ENCODE assay signal across 16 cellular contexts in genomic region chr20:61904456-61904855, GRCh38.
DNase-seq lines count a peak whose midpoint lies in the region; ATAC-seq and TF ChIP-seq lines count a peak whose summit lies in the region.
"Had no signal": no experiment of that assay in that cellular context is flagged by ENCODE, and none has a peak within 500 bp of the region (broad histone marks: within the 10 kb centered on the region; RNA-seq: fewer than 3 reads in every experiment).

No MANE protein-coding gene starts in this region.

- H3K14ac ChIP-seq in neuronal stem cell (ENCODE audit: low read length), result peak overlapping the region; percentile 59

- no peak overlapping the region for H3K4me2 ChIP-seq in neuronal stem cell (ENCODE audit: insufficient read depth, low read length, poor library complexity, severe bottlenecking)
- H3K4me2 ChIP-seq: GM23338 had no signal

- no peak overlapping the region for H3K4me3 ChIP-seq in heart right ventricle
- no peak overlapping the region for H3K4me3 ChIP-seq in neuronal stem cell (ENCODE audit: low read length in 2 of 2)
- H3K4me3 ChIP-seq: GM23338, HAP-1 had no signal

- H4K91ac ChIP-seq in neuronal stem cell (ENCODE audit: low read depth, low read length, poor library complexity), result no peak overlapping the region

- H3K9me3 ChIP-seq in heart right ventricle (no peaks in the 10 kb centered on the region), neuronal stem cell (replicated peaks in 1 of 2; ENCODE audit: control insufficient read depth in 2 of 2, insufficient read depth in 1 of 2, low read depth in 1 of 2, low read length in 2 of 2) (no peaks in the 10 kb centered on the region)
- H3K9me3 ChIP-seq: HAP-1 had no signal

- no peaks in the 10 kb centered on the region for H3K79me1 ChIP-seq in neuronal stem cell (ENCODE audit: low read depth, low read length)

- H2AFZ ChIP-seq in neuronal stem cell (ENCODE audit: low read length), result no peak overlapping the region
- H2AFZ ChIP-seq: GM23338 had no signal

- H2AK5ac ChIP-seq in neuronal stem cell (ENCODE audit: low read depth, low read length), result peak overlapping the region; percentile 5

- 81 to 83% methylated on average over 14 of the region's 14 CpGs for WGBS in heart right ventricle, 2 donors
- no CpG with 5 or more reads among the region's 14 CpGs for WGBS in neuronal stem cell (ENCODE audit: extremely low coverage in 2 of 2, insufficient read length in 2 of 2, insufficient replicate concordance in 1 of 2), 2 donors

- H2BK5ac ChIP-seq in neuronal stem cell (ENCODE audit: low read length), result no peak overlapping the region

- peak; percentile 14 for DNase-seq in left ventricle myocardium superior
- DNase-seq in heart right ventricle, result no peak
- DNase-seq in glutamatergic neuron, result peak; percentile 13
- DNase-seq in neuronal stem cell (ENCODE audit: low spot score), result no peak
- DNase-seq in NCI-H2081 (lab: John Stamatoyannopoulos, UW), result no peak
- DNase-seq: C1 segment of cervical spinal cord; Calu3; CD4-positive, alpha-beta memory T cell; COR-L47; DMS53; DMS79 treated with DMSO at 0.1 percent for 48 hours; GF-D8; HFFc6 had no signal

- H3K27me3 Mint-ChIP-seq in glutamatergic neuron (ENCODE audit: unreplicated experiment), result no peaks in the 10 kb centered on the region
- H3K27me3 Mint-ChIP-seq: CD4-positive, alpha-beta memory T cell had no signal

- H2BK120ac ChIP-seq in neuronal stem cell (ENCODE audit: low read depth, low read length), result no peak overlapping the region

- intact Hi-C loops in left ventricle myocardium superior (cut with micrococcal nuclease) (no loop called here), heart right ventricle (cut with DNase I) (no loop called here)

- no peak overlapping the region for H3K4ac ChIP-seq in neuronal stem cell (ENCODE audit: low read length)

- H3K36me3 Mint-ChIP-seq in glutamatergic neuron (ENCODE audit: unreplicated experiment), result no peaks in the 10 kb centered on the region
- H3K36me3 Mint-ChIP-seq: CD4-positive, alpha-beta memory T cell had no signal

- H3K4me1 Mint-ChIP-seq in glutamatergic neuron (ENCODE audit: low read depth, unreplicated experiment), result peaks cover 4% of the 10 kb centered on the region
- H3K4me1 Mint-ChIP-seq: GM23338 had no signal

- no peak overlapping the region for H2BK12ac ChIP-seq in neuronal stem cell (ENCODE audit: low read length)

- ATAC-seq in left ventricle myocardium superior, result no peak
- ATAC-seq in heart right ventricle, result no peak
- ATAC-seq in HG03175 (IDR thresholded peaks at IDR 0.05; ENCODE audit: unreplicated experiment), result no peak

- no peak overlapping the region for H4K8ac ChIP-seq in neuronal stem cell (ENCODE audit: low read depth, low read length)

- peak overlapping the region; percentile 61 for H2BK15ac ChIP-seq in neuronal stem cell (ENCODE audit: low read length)

- TF ChIP-seq CTCF in heart right ventricle (IDR thresholded peaks at IDR 0.05) (no peak), glutamatergic neuron (IDR thresholded peaks at IDR 0.05; ENCODE audit: partially characterized antibody, unreplicated experiment) (no peak)

- no peak overlapping the region for H3K4me3 Mint-ChIP-seq in glutamatergic neuron (ENCODE audit: unreplicated experiment)
- H3K4me3 Mint-ChIP-seq: CD4-positive, alpha-beta memory T cell; GM23338; HFFc6 had no signal

- peak overlapping the region; percentile 75 for H3K18ac ChIP-seq in neuronal stem cell (ENCODE audit: low read length)

- no peak overlapping the region for H3K23ac ChIP-seq in neuronal stem cell (ENCODE audit: low read depth, low read length, poor library complexity)

- H3K4me1 ChIP-seq in heart right ventricle, result no peaks in the 10 kb centered on the region
- H3K4me1 ChIP-seq in neuronal stem cell (ENCODE audit: control insufficient read depth in 2 of 2, insufficient read depth in 1 of 2, low read depth in 1 of 2, low read length in 2 of 2), result peaks cover 0 to 15% of the 10 kb centered on the region in 2 donors
- H3K4me1 ChIP-seq: HAP-1 had no signal

- H3K36me3 ChIP-seq in heart right ventricle (no peaks in the 10 kb centered on the region), neuronal stem cell (replicated peaks in 1 of 2; ENCODE audit: control insufficient read depth in 2 of 2, insufficient read depth in 2 of 2, low read length in 2 of 2) (no peaks in the 10 kb centered on the region)
- H3K36me3 ChIP-seq: HAP-1 had no signal

- no peak overlapping the region for H3K9ac ChIP-seq in neuronal stem cell (ENCODE audit: low read depth, low read length, poor library complexity)

- H3K27ac ChIP-seq in heart right ventricle (no peak overlapping the region), neuronal stem cell (replicated peaks; ENCODE audit: low read length) (no peak overlapping the region)

- H3K27me3 ChIP-seq in heart right ventricle (peaks cover 0 to 57% (median 28%) of the 10 kb centered on the region in 7 donors), neuronal stem cell (ENCODE audit: control insufficient read depth in 3 of 3, insufficient read depth in 3 of 3, low read depth in 1 of 3, low read length in 3 of 3) (no peaks in the 10 kb centered on the region)

- no peaks in the 10 kb centered on the region for H3K9me3 Mint-ChIP-seq in glutamatergic neuron (ENCODE audit: unreplicated experiment)
- H3K9me3 Mint-ChIP-seq: GM23338, HFFc6 had no signal

- H3K27ac Mint-ChIP-seq in glutamatergic neuron (ENCODE audit: unreplicated experiment), result no peak overlapping the region
- H3K27ac Mint-ChIP-seq: CD4-positive, alpha-beta memory T cell; GM23338; HFFc6 had no signal

Comparison
In these comparisons a context has a peak if more than half of its experiments do, and no peak if none do; other contexts are left out.
1. DNase-seq: peak in left ventricle myocardium superior (single experiment) and glutamatergic neuron (single experiment); none in heart right ventricle (0 of 2), neuronal stem cell (single experiment) and NCI-H2081 (0 of 2).